ENCODE assay signal across 1 cellular context in the genomic region with DNA sequence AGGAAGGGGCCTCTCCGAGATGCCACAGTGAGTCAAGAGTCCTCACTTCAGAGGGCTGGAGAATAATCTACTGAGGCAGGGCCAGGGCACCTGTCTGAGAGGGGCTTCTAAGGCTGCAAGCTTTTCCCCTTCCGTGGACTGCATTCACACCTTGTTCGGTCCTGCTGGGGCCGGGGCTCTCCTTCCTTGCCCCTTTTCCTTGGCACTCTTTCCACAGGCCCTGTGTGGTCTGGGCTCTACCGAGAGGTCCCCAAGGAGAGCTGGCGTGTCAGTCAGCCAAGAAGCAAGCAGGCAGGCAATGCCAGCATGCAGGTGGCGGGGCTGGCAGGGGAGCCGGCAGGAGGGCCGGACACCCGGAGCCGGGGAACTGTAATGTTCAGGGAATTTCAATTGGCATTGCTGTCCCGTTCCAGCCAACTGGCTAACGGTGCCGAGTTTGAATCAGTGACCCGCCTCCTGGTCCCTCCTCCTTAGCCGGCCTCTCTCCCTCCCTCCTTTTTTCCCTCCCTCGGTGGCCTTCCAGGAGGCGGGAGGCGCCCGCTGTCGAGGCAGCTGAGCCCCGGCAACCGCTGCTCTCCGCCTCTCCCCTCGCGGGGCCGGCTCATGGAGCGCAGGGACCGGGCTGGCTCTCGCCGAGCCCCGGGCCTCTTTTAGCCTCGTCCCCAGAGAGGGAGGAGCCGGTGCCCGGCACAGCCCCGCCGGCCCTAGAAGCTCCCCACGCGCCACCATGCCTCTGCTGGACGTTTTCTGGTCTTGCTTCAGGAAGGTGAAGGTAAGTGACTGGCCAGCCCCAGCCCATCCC.
TF ChIP-seq lines count a peak whose summit lies in the region.

A gene with protein sequence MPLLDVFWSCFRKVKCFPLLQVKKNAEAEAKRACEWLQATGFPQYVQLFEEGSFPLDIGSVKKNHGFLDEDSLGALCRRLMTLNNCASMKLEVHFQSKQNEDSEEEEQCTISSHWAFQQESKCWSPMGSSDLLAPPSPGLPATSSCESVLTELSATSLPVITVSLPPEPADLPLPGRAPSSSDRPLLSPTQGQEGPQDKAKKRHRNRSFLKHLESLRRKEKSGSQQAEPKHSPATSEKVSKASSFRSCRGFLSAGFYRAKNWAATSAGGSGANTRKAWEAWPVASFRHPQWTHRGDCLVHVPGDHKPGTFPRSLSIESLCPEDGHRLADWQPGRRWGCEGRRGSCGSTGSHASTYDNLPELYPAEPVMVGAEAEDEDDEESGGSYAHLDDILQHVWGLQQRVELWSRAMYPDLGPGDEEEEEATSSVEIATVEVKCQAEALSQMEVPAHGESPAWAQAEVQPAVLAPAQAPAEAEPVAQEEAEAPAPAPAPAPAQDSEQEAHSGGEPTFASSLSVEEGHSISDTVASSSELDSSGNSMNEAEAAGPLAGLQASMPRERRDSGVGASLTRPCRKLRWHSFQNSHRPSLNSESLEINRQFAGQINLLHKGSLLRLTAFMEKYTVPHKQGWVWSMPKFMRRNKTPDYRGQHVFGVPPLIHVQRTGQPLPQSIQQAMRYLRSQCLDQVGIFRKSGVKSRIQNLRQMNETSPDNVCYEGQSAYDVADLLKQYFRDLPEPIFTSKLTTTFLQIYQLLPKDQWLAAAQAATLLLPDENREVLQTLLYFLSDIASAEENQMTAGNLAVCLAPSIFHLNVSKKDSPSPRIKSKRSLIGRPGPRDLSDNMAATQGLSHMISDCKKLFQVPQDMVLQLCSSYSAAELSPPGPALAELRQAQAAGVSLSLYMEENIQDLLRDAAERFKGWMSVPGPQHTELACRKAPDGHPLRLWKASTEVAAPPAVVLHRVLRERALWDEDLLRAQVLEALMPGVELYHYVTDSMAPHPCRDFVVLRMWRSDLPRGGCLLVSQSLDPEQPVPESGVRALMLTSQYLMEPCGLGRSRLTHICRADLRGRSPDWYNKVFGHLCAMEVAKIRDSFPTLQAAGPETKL (plus strand): TSS at position 511 of the 802 bp plus-strand sequence. CDS start 217 bp downstream, at position 728.

TF ChIP-seq in WTC11, 78 proteins besides CTCF, POLR2A, EP300 and RAD21 (continued from another document):
- TF ChIP-seq EMX1 (CRISPR knock-in tag; IDR thresholded peaks at IDR 0.05) (no peak), IRF2 (CRISPR knock-in tag; IDR thresholded peaks at IDR 0.05; ENCODE audit: borderline replicate concordance, low read depth) (no peak), JUN (CRISPR knock-in tag; IDR thresholded peaks at IDR 0.05) (no peak)
- TF ChIP-seq, protein P1, sequence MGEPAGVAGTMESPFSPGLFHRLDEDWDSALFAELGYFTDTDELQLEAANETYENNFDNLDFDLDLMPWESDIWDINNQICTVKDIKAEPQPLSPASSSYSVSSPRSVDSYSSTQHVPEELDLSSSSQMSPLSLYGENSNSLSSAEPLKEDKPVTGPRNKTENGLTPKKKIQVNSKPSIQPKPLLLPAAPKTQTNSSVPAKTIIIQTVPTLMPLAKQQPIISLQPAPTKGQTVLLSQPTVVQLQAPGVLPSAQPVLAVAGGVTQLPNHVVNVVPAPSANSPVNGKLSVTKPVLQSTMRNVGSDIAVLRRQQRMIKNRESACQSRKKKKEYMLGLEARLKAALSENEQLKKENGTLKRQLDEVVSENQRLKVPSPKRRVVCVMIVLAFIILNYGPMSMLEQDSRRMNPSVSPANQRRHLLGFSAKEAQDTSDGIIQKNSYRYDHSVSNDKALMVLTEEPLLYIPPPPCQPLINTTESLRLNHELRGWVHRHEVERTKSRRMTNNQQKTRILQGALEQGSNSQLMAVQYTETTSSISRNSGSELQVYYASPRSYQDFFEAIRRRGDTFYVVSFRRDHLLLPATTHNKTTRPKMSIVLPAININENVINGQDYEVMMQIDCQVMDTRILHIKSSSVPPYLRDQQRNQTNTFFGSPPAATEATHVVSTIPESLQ (CRISPR knock-in tag; IDR thresholded peaks at IDR 0.05): no peak
- TF ChIP-seq, protein P2, sequence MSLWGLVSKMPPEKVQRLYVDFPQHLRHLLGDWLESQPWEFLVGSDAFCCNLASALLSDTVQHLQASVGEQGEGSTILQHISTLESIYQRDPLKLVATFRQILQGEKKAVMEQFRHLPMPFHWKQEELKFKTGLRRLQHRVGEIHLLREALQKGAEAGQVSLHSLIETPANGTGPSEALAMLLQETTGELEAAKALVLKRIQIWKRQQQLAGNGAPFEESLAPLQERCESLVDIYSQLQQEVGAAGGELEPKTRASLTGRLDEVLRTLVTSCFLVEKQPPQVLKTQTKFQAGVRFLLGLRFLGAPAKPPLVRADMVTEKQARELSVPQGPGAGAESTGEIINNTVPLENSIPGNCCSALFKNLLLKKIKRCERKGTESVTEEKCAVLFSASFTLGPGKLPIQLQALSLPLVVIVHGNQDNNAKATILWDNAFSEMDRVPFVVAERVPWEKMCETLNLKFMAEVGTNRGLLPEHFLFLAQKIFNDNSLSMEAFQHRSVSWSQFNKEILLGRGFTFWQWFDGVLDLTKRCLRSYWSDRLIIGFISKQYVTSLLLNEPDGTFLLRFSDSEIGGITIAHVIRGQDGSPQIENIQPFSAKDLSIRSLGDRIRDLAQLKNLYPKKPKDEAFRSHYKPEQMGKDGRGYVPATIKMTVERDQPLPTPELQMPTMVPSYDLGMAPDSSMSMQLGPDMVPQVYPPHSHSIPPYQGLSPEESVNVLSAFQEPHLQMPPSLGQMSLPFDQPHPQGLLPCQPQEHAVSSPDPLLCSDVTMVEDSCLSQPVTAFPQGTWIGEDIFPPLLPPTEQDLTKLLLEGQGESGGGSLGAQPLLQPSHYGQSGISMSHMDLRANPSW (CRISPR knock-in tag; conservative IDR thresholded peaks at IDR 0.05; ENCODE audit: low read depth): no peak
